ENCODE assay signal across 21 cellular contexts in genomic region chr1:153833171-153833570, GRCh38. TPM values are rescaled to one million over a fixed set of nuclear protein-coding genes. Genes with fewer than 3 reads are reported as not detected.
DNase-seq lines count a peak whose midpoint lies in the region; ATAC-seq and TF ChIP-seq lines count a peak whose summit lies in the region.
"Had no signal": no experiment of that assay in that cellular context is flagged by ENCODE, and none has a peak within 500 bp of the region (broad histone marks: within the 10 kb centered on the region; RNA-seq: fewer than 3 reads in every experiment).

No MANE protein-coding gene starts in this region.

- intact Hi-C loops in CD4-positive, alpha-beta T cell (cut with DNase I, micrococcal nuclease): no loop called here

- POLR2A ChIA-PET in CD4-positive, alpha-beta T cell (lab: Charles Lee): interaction anchor here (1.1 kb wide), 1 partner anchor 145 kb away, joined by 3 read pairs; the partner anchor contains the start of gene JTB
- POLR2A ChIA-PET in HEK293 (lab: Yijun Ruan, JAX): no interaction called here

- no peaks in the 10 kb centered on the region for H3K9me3 Mint-ChIP-seq in CD4-positive, alpha-beta T cell

- peaks cover 30% of the 10 kb centered on the region for H3K4me1 Mint-ChIP-seq in CD4-positive, alpha-beta T cell (ENCODE audit: low read depth)

- no peak for ATAC-seq in CD4-positive, alpha-beta T cell (ENCODE audit: poor library complexity)
- no peak for ATAC-seq in GM18909 (IDR thresholded peaks at IDR 0.05; ENCODE audit: poor library complexity, unreplicated experiment)
- ATAC-seq: HCT116 had no signal

- H3K4me3 ChIP-seq in HEK293 (ENCODE audit: low read depth, low read length) (no peak overlapping the region), hepatocyte (no peak overlapping the region)
- H3K4me3 ChIP-seq: MG63, Peyer's patch, SJSA1 had no signal

- TF ChIP-seq CTCF in CD4-positive, alpha-beta T cell (IDR thresholded peaks at IDR 0.05): no peak
- TF ChIP-seq CTCF in HEK293 (tag by site-specific recombination; IDR thresholded peaks at IDR 0.05) (no peak), hepatocyte (IDR thresholded peaks at IDR 0.05; ENCODE audit: poor library complexity) (no peak)

- no peak for DNase-seq in CD4-positive, alpha-beta T cell
- peak; percentile 70 for DNase-seq in globus pallidus (ENCODE audit: low spot score)
- peak; percentile 35 for DNase-seq in putamen (ENCODE audit: low spot score)
- DNase-seq in hepatocyte (ENCODE audit: low spot score): no peak
- no peak for DNase-seq in NCI-H748 (lab: John Stamatoyannopoulos, UW; ENCODE audit: unreplicated experiment)
- DNase-seq: C1 segment of cervical spinal cord, Caco-2, GOT3, Kasumi-1, MG63, NCI-H1092, NCI-H146, NCI-H2029 treated with DMSO at 0.1 percent for 48 hours, NCI-H2171, NCI-H446, NCI-H526 treated with DMSO at 0.1 percent for 48 hours, Peyer's patch had no signal

- peak overlapping the region; percentile 47 for H3K27ac Mint-ChIP-seq in CD4-positive, alpha-beta T cell

- H3K27me3 Mint-ChIP-seq in CD4-positive, alpha-beta T cell: no peaks in the 10 kb centered on the region

- no peak overlapping the region for H3K4me2 ChIP-seq in hepatocyte

- H4K20me1 ChIP-seq in hepatocyte (ENCODE audit: insufficient read depth, poor library complexity, severe bottlenecking): peaks cover 30% of the 10 kb centered on the region

- H3K4me1 ChIP-seq in HEK293 (ENCODE audit: control insufficient read depth, insufficient read depth, low read length) (no peaks in the 10 kb centered on the region), hepatocyte (ENCODE audit: insufficient read depth) (no peaks in the 10 kb centered on the region)
- H3K4me1 ChIP-seq: Caco-2, Peyer's patch, SJSA1 had no signal

- no peaks in the 10 kb centered on the region for H3K9me3 ChIP-seq in CD4-positive, alpha-beta T cell (ENCODE audit: control insufficient read depth, low read length)
- H3K9me3 ChIP-seq in HEK293 (ENCODE audit: control insufficient read depth, insufficient read depth, low read depth, low read length) (no peaks in the 10 kb centered on the region), hepatocyte (ENCODE audit: low read depth) (no peaks in the 10 kb centered on the region)
- H3K9me3 ChIP-seq: Caco-2, MG63, Peyer's patch, SJSA1 had no signal

- peaks cover 27% of the 10 kb centered on the region for H3K36me3 Mint-ChIP-seq in CD4-positive, alpha-beta T cell (ENCODE audit: low read depth)

- H3K79me2 ChIP-seq in hepatocyte: peaks cover 85% of the 10 kb centered on the region

- H3K4me3 Mint-ChIP-seq in CD4-positive, alpha-beta T cell: no peak overlapping the region

- no peak overlapping the region for H2AFZ ChIP-seq in hepatocyte

- H3K9me2 ChIP-seq in hepatocyte (replicated peaks; ENCODE audit: insufficient read depth): no peaks in the 10 kb centered on the region

- CTCF ChIA-PET in CD4-positive, alpha-beta T cell (lab: Charles Lee): no interaction called here
- CTCF ChIA-PET in HEK293 (lab: Yijun Ruan, JAX): interaction anchor here (1.2 kb wide), 1 partner anchor 10 kb away, joined by 3 read pairs; no protein-coding TSS in a partner anchor

- WGBS in hepatocyte (ENCODE audit: low lambda C conversion rate, missing lambda C conversion rate): 83% methylated on average over 3 of the region's 3 CpGs

- H3K36me3 ChIP-seq in HEK293 (ENCODE audit: control insufficient read depth in 2 of 2, insufficient read depth in 1 of 2, low read length in 2 of 2): peaks cover 0 to 6% of the 10 kb centered on the region in 2 experiments; a peak in 2 of 3 replicates
- no peaks in the 10 kb centered on the region for H3K36me3 ChIP-seq in hepatocyte (replicated peaks; ENCODE audit: insufficient read depth, low read depth)
- H3K36me3 ChIP-seq: Peyer's patch had no signal

- H3K27ac ChIP-seq in CD4-positive, alpha-beta T cell (ENCODE audit: low read depth, low read length): no peak overlapping the region
- H3K27ac ChIP-seq in HEK293 (ENCODE audit: extremely low read depth, low read depth, low read length) (no peak overlapping the region), hepatocyte (no peak overlapping the region)
- H3K27ac ChIP-seq: Peyer's patch, SJSA1 had no signal

- H3K27me3 ChIP-seq in CD4-positive, alpha-beta T cell (ENCODE audit: control insufficient read depth, insufficient read depth, low read length): no peaks in the 10 kb centered on the region
- no peaks in the 10 kb centered on the region for H3K27me3 ChIP-seq in hepatocyte
- H3K27me3 ChIP-seq: MG63, Peyer's patch, SJSA1 had no signal

TF ChIP-seq in HEK293, 187 proteins besides CTCF, POLR2A, EP300 and RAD21:
- TF ChIP-seq ZNF555 (tag by site-specific recombination; conservative IDR thresholded peaks at IDR 0.05): no peak
- TF ChIP-seq ZNF121 (tag by site-specific recombination; IDR thresholded peaks at IDR 0.05): 0 out of 2 replicates have a peak, but pooled peaks have one; percentile 45
- no peak for TF ChIP-seq ZNF274 (IDR thresholded peaks at IDR 0.05; ENCODE audit: low read length)
- no peak for TF ChIP-seq ZNF274 (tag by site-specific recombination; IDR thresholded peaks at IDR 0.05; ENCODE audit: borderline replicate concordance)
- TF ChIP-seq ZFP69B (tag by site-specific recombination; IDR thresholded peaks at IDR 0.05): no peak

RNA-seq across cellular contexts. Expression of gene SLC27A3, which starts 58.0 kb away (rescaled TPM):
- 1 to 10 TPM; 3.8 to 4.4 TPM for total RNA-seq in CD4-positive, alpha-beta T cell
- total RNA-seq in hepatocyte: 21.5 and 22.8 TPM in 2 replicates
- 37.2 and 38.1 TPM in 2 replicates for polyA plus RNA-seq in hepatocyte

Comparison
In these comparisons a context has a peak if more than half of its experiments do, and no peak if none do; other contexts are left out.
1. DNase-seq: peak in globus pallidus (single experiment) and putamen (single experiment); none in CD4-positive, alpha-beta T cell (0 of 10), hepatocyte (single experiment) and NCI-H748 (single experiment).